20 cellular contexts compared by ENCODE assay signal in genomic region chr3:15271030-15271429, GRCh38.
DNase-seq lines count a peak whose midpoint lies in the region; ATAC-seq and TF ChIP-seq lines count a peak whose summit lies in the region.
"Had no signal": no experiment of that assay in that cellular context is flagged by ENCODE, and none has a peak within 500 bp of the region (broad histone marks: within the 10 kb centered on the region; RNA-seq: fewer than 3 reads in every experiment).

No MANE protein-coding gene starts in this region.

- no peaks in the 10 kb centered on the region for H3K9me2 ChIP-seq in GM23338 (ENCODE audit: insufficient read depth)

- H3K27ac Mint-ChIP-seq in activated T-helper 17 cell treated with anti-CD3 and anti-CD28 coated beads, Interleukin-2, amount 50 U/mL, for 72 hours: no peak overlapping the region
- peak overlapping the region; percentile 91 to 98 for H3K27ac Mint-ChIP-seq in natural killer cell treated with Interleukin-12 subunit alpha and Interleukin-12 subunit beta and Interleukin-15 and Interleukin-18, amount 100 ng/mL, for 72 hours
- no peak overlapping the region for H3K27ac Mint-ChIP-seq in GM23338

- H3K9me3 ChIP-seq in uterus: no peaks in the 10 kb centered on the region
- no peaks in the 10 kb centered on the region for H3K9me3 ChIP-seq in MG63
- H3K9me3 ChIP-seq: heart right ventricle, right lobe of liver, SJCRH30 had no signal

- no peaks in the 10 kb centered on the region for H3F3A ChIP-seq in GM23338 (replicated peaks; ENCODE audit: low read depth)

- TF ChIP-seq CTCF in uterus (IDR thresholded peaks at IDR 0.05): no peak
- no peak for TF ChIP-seq CTCF in GM23338 (conservative IDR thresholded peaks at IDR 0.05; ENCODE audit: low read depth in 2 of 2)

- peaks cover 34% of the 10 kb centered on the region for H3K36me3 Mint-ChIP-seq in activated T-helper 17 cell treated with anti-CD3 and anti-CD28 coated beads, Interleukin-2, amount 50 U/mL, for 72 hours (ENCODE audit: low read depth)
- H3K36me3 Mint-ChIP-seq in natural killer cell treated with Interleukin-12 subunit alpha and Interleukin-12 subunit beta and Interleukin-15 and Interleukin-18, amount 100 ng/mL, for 72 hours: peaks cover 22% of the 10 kb centered on the region
- no peaks in the 10 kb centered on the region for H3K36me3 Mint-ChIP-seq in GM23338 (ENCODE audit: low read depth)

- intact Hi-C loops in uterus (cut with DNase I; ENCODE audit: low total_unique reads): no loop called here

- H3K4me1 ChIP-seq in uterus (peaks cover 15 to 16% of the 10 kb centered on the region in 2 donors), GM23338 (ENCODE audit: insufficient read depth) (no peaks in the 10 kb centered on the region; the same call in 1 of the 2 replicates)
- H3K4me1 ChIP-seq: SJCRH30 had no signal

- H2AFZ ChIP-seq in GM23338: no peak overlapping the region

- no peaks in the 10 kb centered on the region for H3K27me3 ChIP-seq in uterus
- no peaks in the 10 kb centered on the region for H3K27me3 ChIP-seq in GM23338 (ENCODE audit: insufficient read depth)
- no peaks in the 10 kb centered on the region for H3K27me3 ChIP-seq in MG63
- H3K27me3 ChIP-seq: heart right ventricle, right lobe of liver, SJCRH30 had no signal

- TF ChIP-seq POLR2A in uterus (IDR thresholded peaks at IDR 0.05): no peak

- H3K27ac ChIP-seq in uterus (peak overlapping the region; percentile 93 to 98), GM23338 (ENCODE audit: low read depth) (no peak overlapping the region)
- H3K27ac ChIP-seq: SJCRH30 had no signal

- ATAC-seq in activated T-helper 17 cell treated with anti-CD3 and anti-CD28 coated beads, Interleukin-2, amount 50 U/mL, for 72 hours (replicated peaks): no peak
- ATAC-seq in natural killer cell treated with Interleukin-12 subunit alpha and Interleukin-12 subunit beta and Interleukin-15 and Interleukin-18, amount 100 ng/mL, for 72 hours: no peak
- ATAC-seq in GM23338 (no peak), GM18867 (IDR thresholded peaks at IDR 0.05; ENCODE audit: unreplicated experiment) (no peak)

- peaks cover 47% of the 10 kb centered on the region for H3K4me1 Mint-ChIP-seq in activated T-helper 17 cell treated with anti-CD3 and anti-CD28 coated beads, Interleukin-2, amount 50 U/mL, for 72 hours
- H3K4me1 Mint-ChIP-seq in natural killer cell treated with Interleukin-12 subunit alpha and Interleukin-12 subunit beta and Interleukin-15 and Interleukin-18, amount 100 ng/mL, for 72 hours (ENCODE audit: low read depth in 2 of 2): peaks cover 86 to 90% of the 10 kb centered on the region in 2 donors
- 0 out of 3 replicates have a peak, but pooled peaks cover 3% of the 10 kb centered on the region for H3K4me1 Mint-ChIP-seq in GM23338

- peak; percentile 24 for DNase-seq in activated effector memory CD4-positive, alpha-beta T cell treated with anti-CD3 and anti-CD28 coated beads, Interleukin-2, amount 50 U/mL, for 16 hours
- no peak for DNase-seq in activated effector memory CD4-positive, alpha-beta T cell treated with Interleukin-2 at 50 U/mL for 16 hours
- no peak for DNase-seq in natural killer cell treated with Interleukin-12 subunit alpha and Interleukin-12 subunit beta and Interleukin-15 and Interleukin-18, amount 100 ng/mL, for 72 hours (ENCODE audit: low spot score)
- DNase-seq in uterus (peak in 1 of 2 donors; percentile 10), GM23338 (ENCODE audit: low spot score) (no peak), MG63 (no peak)
- DNase-seq: ACHN, DMS79, heart right ventricle, NCI-H1694, NCI-H2227 treated with DMSO at 0.1 percent for 48 hours, NCI-H82, occipital lobe, SJCRH30, T1000 had no signal

- H4K20me1 ChIP-seq in GM23338 (replicated peaks; ENCODE audit: insufficient read depth): no peaks in the 10 kb centered on the region

- H3K9me3 Mint-ChIP-seq in activated T-helper 17 cell treated with anti-CD3 and anti-CD28 coated beads, Interleukin-2, amount 50 U/mL, for 72 hours: no peaks in the 10 kb centered on the region
- H3K9me3 Mint-ChIP-seq in natural killer cell treated with Interleukin-12 subunit alpha and Interleukin-12 subunit beta and Interleukin-15 and Interleukin-18, amount 100 ng/mL, for 72 hours: no peaks in the 10 kb centered on the region
- no peaks in the 10 kb centered on the region for H3K9me3 Mint-ChIP-seq in GM23338
- H3K9me3 Mint-ChIP-seq: activated naive CD4-positive, alpha-beta T cell treated with anti-CD3 and anti-CD28 coated beads, Interleukin-2, amount 50 U/mL, for 24 hours; CD8-positive, alpha-beta memory T cell had no signal

- no peak overlapping the region for H3K4me3 ChIP-seq in uterus
- no peak overlapping the region for H3K4me3 ChIP-seq in GM23338
- no peak overlapping the region for H3K4me3 ChIP-seq in MG63
- H3K4me3 ChIP-seq: heart right ventricle, right lobe of liver, SJCRH30 had no signal

- H3K27me3 Mint-ChIP-seq in activated T-helper 17 cell treated with anti-CD3 and anti-CD28 coated beads, Interleukin-2, amount 50 U/mL, for 72 hours: no peaks in the 10 kb centered on the region
- H3K27me3 Mint-ChIP-seq in natural killer cell treated with Interleukin-12 subunit alpha and Interleukin-12 subunit beta and Interleukin-15 and Interleukin-18, amount 100 ng/mL, for 72 hours: no peaks in the 10 kb centered on the region
- peaks cover 6% of the 10 kb centered on the region for H3K27me3 Mint-ChIP-seq in GM23338 (ENCODE audit: insufficient read depth, low read depth, poor library complexity)
- H3K27me3 Mint-ChIP-seq: activated naive CD4-positive, alpha-beta T cell treated with anti-CD3 and anti-CD28 coated beads, Interleukin-2, amount 50 U/mL, for 24 hours; CD8-positive, alpha-beta memory T cell had no signal

- peak overlapping the region; percentile 68 for H3K4me3 Mint-ChIP-seq in activated T-helper 17 cell treated with anti-CD3 and anti-CD28 coated beads, Interleukin-2, amount 50 U/mL, for 72 hours
- no peak overlapping the region for H3K4me3 Mint-ChIP-seq in natural killer cell treated with Interleukin-12 subunit alpha and Interleukin-12 subunit beta and Interleukin-15 and Interleukin-18, amount 100 ng/mL, for 72 hours
- H3K4me3 Mint-ChIP-seq in GM23338: no peak overlapping the region

- no peaks in the 10 kb centered on the region for H3K36me3 ChIP-seq in uterus
- H3K36me3 ChIP-seq in GM23338 (ENCODE audit: insufficient read depth): no peaks in the 10 kb centered on the region
- H3K36me3 ChIP-seq in MG63: no peaks in the 10 kb centered on the region
- H3K36me3 ChIP-seq: SJCRH30 had no signal

- no peaks in the 10 kb centered on the region for H3K79me2 ChIP-seq in GM23338 (replicated peaks; ENCODE audit: insufficient read depth)

- no peak overlapping the region for H3K4me2 ChIP-seq in GM23338

TF ChIP-seq in GM23338, 12 proteins besides CTCF, POLR2A, EP300 and RAD21 (continues in another document):
- TF ChIP-seq ZNF114 (CRISPR knock-in tag; IDR thresholded peaks at IDR 0.05): no peak
- no peak for TF ChIP-seq JUNB (IDR thresholded peaks at IDR 0.05; ENCODE audit: unreplicated experiment)
- no peak for TF ChIP-seq ETS1 (IDR thresholded peaks at IDR 0.05)
- TF ChIP-seq EZH2phosphoT487 (IDR thresholded peaks at IDR 0.05; ENCODE audit: unreplicated experiment): no peak
- TF ChIP-seq REST (IDR thresholded peaks at IDR 0.05; ENCODE audit: unreplicated experiment): no peak
- no peak for TF ChIP-seq CREB1 (CRISPR knock-in tag; IDR thresholded peaks at IDR 0.05; ENCODE audit: low read depth)
- TF ChIP-seq EZH2 (IDR thresholded peaks at IDR 0.05; ENCODE audit: low read depth, unreplicated experiment): no peak
- TF ChIP-seq ZNF331 (CRISPR knock-in tag; IDR thresholded peaks at IDR 0.05; ENCODE audit: low read depth): no peak
- TF ChIP-seq POLR2AphosphoS5 (IDR thresholded peaks at IDR 0.05; ENCODE audit: low read depth): no peak
- TF ChIP-seq NANOG (IDR thresholded peaks at IDR 0.05; ENCODE audit: borderline replicate concordance): no peak
- no peak for TF ChIP-seq STAT1 (IDR thresholded peaks at IDR 0.05; ENCODE audit: unreplicated experiment)

Comparison
In these comparisons a context has a peak if more than half of its experiments do, and no peak if none do; other contexts are left out.
1. H3K27ac Mint-ChIP-seq: peak in natural killer cell treated with Interleukin-12 subunit alpha and Interleukin-12 subunit beta and Interleukin-15 and Interleukin-18, amount 100 ng/mL, for 72 hours (2 of 2); none in activated T-helper 17 cell treated with anti-CD3 and anti-CD28 coated beads, Interleukin-2, amount 50 U/mL, for 72 hours (single experiment) and GM23338 (single experiment).